Comparison of ENCODE assay signal across 9 cellular contexts in the genomic region with DNA sequence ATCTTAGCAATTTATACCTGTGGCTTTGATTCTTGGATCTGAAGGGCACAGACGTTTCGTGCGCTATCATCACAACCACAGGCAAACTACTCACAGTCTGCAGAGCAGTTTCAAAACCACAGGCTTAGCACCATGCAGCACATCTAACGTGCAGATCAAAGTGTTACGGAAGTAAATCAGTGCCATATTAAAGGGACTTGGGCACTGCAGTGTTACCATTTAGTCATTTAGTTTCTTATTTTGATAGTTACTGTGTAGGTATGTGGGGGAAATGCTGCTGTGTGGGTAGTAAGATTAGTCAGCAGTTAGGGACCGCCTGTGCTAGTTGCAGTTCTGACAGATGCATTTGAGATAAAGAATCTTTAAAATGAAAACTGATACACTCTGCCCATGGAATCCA.
DNase-seq lines count a peak whose midpoint lies in the region; ATAC-seq and TF ChIP-seq lines count a peak whose summit lies in the region.
"Had no signal": no experiment of that assay in that cellular context is flagged by ENCODE, and none has a peak within 500 bp of the region (broad histone marks: within the 10 kb centered on the region; RNA-seq: fewer than 3 reads in every experiment).

No MANE protein-coding gene starts in this region.

- no peaks in the 10 kb centered on the region for H3K27me3 ChIP-seq in right lobe of liver

- peaks cover 0 to 11% (median 0%) of the 10 kb centered on the region in 4 donors for H3K36me3 ChIP-seq in right lobe of liver

- WGBS in right lobe of liver (ENCODE audit: insufficient coverage, low coverage, low lambda C conversion rate, missing lambda C conversion rate) = 72% methylated on average over 6 of the region's 6 CpGs

- H3K4me1 ChIP-seq in right lobe of liver = peaks cover 0 to 3% (median 0%) of the 10 kb centered on the region in 4 donors

- ATAC-seq in GM19023 (IDR thresholded peaks at IDR 0.05; ENCODE audit: unreplicated experiment) = peak; percentile 97
- peak; percentile 96 for ATAC-seq in HG03045 (IDR thresholded peaks at IDR 0.05; ENCODE audit: unreplicated experiment)
- no peak for ATAC-seq in left lobe of liver
- no peak for ATAC-seq in right lobe of liver

- no peak for TF ChIP-seq POLR2A in right lobe of liver (IDR thresholded peaks at IDR 0.05)

- H3K4me3 ChIP-seq in epithelial cell of esophagus (ENCODE audit: low read length) = no peak overlapping the region
- no peak overlapping the region for H3K4me3 ChIP-seq in right lobe of liver

- TF ChIP-seq CTCF in epithelial cell of esophagus (IDR thresholded peaks at IDR 0.05; ENCODE audit: insufficient read depth, low read depth, low read length, missing control alignments) (no peak), right lobe of liver (IDR thresholded peaks at IDR 0.05) (no peak)

- peak; percentile 47 to 64 for DNase-seq in activated CD4-positive, alpha-beta T cell treated with anti-CD3 and anti-CD28 coated beads for 4 hours
- DNase-seq in epithelial cell of esophagus (ENCODE audit: low read depth) (peak; percentile 49), left lobe of liver (ENCODE audit: low spot score) (no peak), DMS114 treated with DMSO at 0.1 percent for 48 hours (lab: John Stamatoyannopoulos, UW; ENCODE audit: unreplicated experiment) (no peak), right lobe of liver (no peak)
- peak; percentile 5 to 29 for DNase-seq in stimulated activated CD8-positive, alpha-beta memory T cell treated with anti-CD3 and anti-CD28 coated beads, Interleukin-4, amount 100 ng/mL, for 1 hour (ENCODE audit: low read depth in 2 of 2, low spot score in 1 of 2)

- H3K9me3 ChIP-seq in right lobe of liver = no peaks in the 10 kb centered on the region

- intact Hi-C loops in right lobe of liver (cut with DNase I) = no loop called here

- H3K27ac ChIP-seq in right lobe of liver = no peak overlapping the region
- H3K27ac ChIP-seq: KMS-11 had no signal

Comparison
In these comparisons a context has a peak if more than half of its experiments do, and no peak if none do; other contexts are left out.
1. ATAC-seq: peak in GM19023 (single experiment) and HG03045 (single experiment); none in left lobe of liver (single experiment) and right lobe of liver (0 of 4).
2. DNase-seq: peak in activated CD4-positive, alpha-beta T cell treated with anti-CD3 and anti-CD28 coated beads for 4 hours (2 of 2), epithelial cell of esophagus (single experiment) and stimulated activated CD8-positive, alpha-beta memory T cell treated with anti-CD3 and anti-CD28 coated beads, Interleukin-4, amount 100 ng/mL, for 1 hour (2 of 2); none in left lobe of liver (single experiment), DMS114 treated with DMSO at 0.1 percent for 48 hours (single experiment) and right lobe of liver (0 of 3).